In genomic region chr12:13968281-13968680, GRCh38 we compare ENCODE assay signal across 10 cellular contexts. TPM values are rescaled to one million over a fixed set of nuclear protein-coding genes. Genes with fewer than 3 reads are reported as not detected.
"Had no signal": no experiment of that assay in that cellular context is flagged by ENCODE, and none has a peak within 500 bp of the region (broad histone marks: within the 10 kb centered on the region; RNA-seq: fewer than 3 reads in every experiment).

No MANE protein-coding gene starts in this region.

- H3K36me3 ChIP-seq: HAP-1 had no signal

- H3K4me3 ChIP-seq: GM23248, GM23338, HAP-1 had no signal

- H3K4me3 Mint-ChIP-seq: GM23338, H9, HFFc6 had no signal

- ATAC-seq: GM23338, HCT116 had no signal

- H3K27ac Mint-ChIP-seq: GM23338, H9, HFFc6 had no signal

- H3K4me1 ChIP-seq: HAP-1 had no signal

- H3K9me3 ChIP-seq: HAP-1 had no signal

- DNase-seq: GM23248, GOT3, H7, H9, HCEC 1CT, HFFc6 had no signal

- H3K9me3 Mint-ChIP-seq: GM23338, H9 had no signal

RNA-seq across cellular contexts. Expression of gene GRIN2B, which starts 13.1 kb away (rescaled TPM):
- total RNA-seq: GM23248, H4, HFFc6 had no signal
